Comparison of ENCODE assay signal across 8 cellular contexts in genomic region chr22:32528984-32529982, GRCh38. TPM values are rescaled to one million over a fixed set of nuclear protein-coding genes. Genes with fewer than 3 reads are reported as not detected.
DNase-seq lines count a peak whose midpoint lies in the region; ATAC-seq, FAIRE-seq and TF ChIP-seq lines count a peak whose summit lies in the region.

No MANE protein-coding gene starts in this region.

- peak overlapping the region; percentile 31; the same call in 1 of the 2 replicates for H3K4me2 ChIP-seq in OCI-LY3 (ENCODE audit: low read length)

- H4K20me1 ChIP-seq in OCI-LY3 (ENCODE audit: insufficient read depth, low read length): no peaks in the 10 kb centered on the region

- H3K27ac ChIP-seq in AG04450 (ENCODE audit: low read depth, low read length) (no peak overlapping the region), OCI-LY3 (ENCODE audit: low read length) (no peak overlapping the region)
- H3K27ac ChIP-seq in naive thymus-derived CD4-positive, alpha-beta T cell (ENCODE audit: low read depth, low read length): no peak overlapping the region

- CTCF ChIA-PET in AG04450 (lab: Charles Lee): interaction anchor here (0.6 to 11.1 kb wide), 38 partner anchors 10 to 552 kb away, joined by 3 to 330 read pairs (median 4); partner anchors contain the start of gene TIMP3
- CTCF ChIA-PET in naive thymus-derived CD4-positive, alpha-beta T cell (lab: Charles Lee): interaction anchor here (0.6 to 2.9 kb wide), 7 partner anchors 12 to 520 kb away, joined by 3 to 11 read pairs (median 3); no protein-coding TSS in a partner anchor

- peak; percentile 86 for TF ChIP-seq CTCF in AG04450 (IDR thresholded peaks at IDR 0.05; ENCODE audit: low read depth, low read length)
- peak; percentile 78 for TF ChIP-seq CTCF in OCI-LY3 (IDR thresholded peaks at IDR 0.05; ENCODE audit: low read depth, low read length)

- intact Hi-C loops in naive thymus-derived CD4-positive, alpha-beta T cell (cut with micrococcal nuclease): loop anchor here (1.0 to 5.0 kb wide), 3 partner anchors 131 to 473 kb away; no protein-coding TSS in a partner anchor

- no peaks in the 10 kb centered on the region for H3K9me3 Mint-ChIP-seq in activated T-cell treated with anti-CD3 and anti-CD28 coated beads, Interleukin-2, amount 50 U/mL, for 4 hours
- H3K9me3 Mint-ChIP-seq in naive thymus-derived CD4-positive, alpha-beta T cell: no peaks in the 10 kb centered on the region

- H3K27ac Mint-ChIP-seq in naive thymus-derived CD4-positive, alpha-beta T cell: no peak overlapping the region

- no peak overlapping the region; the same call in 1 of the 2 replicates for H2AFZ ChIP-seq in OCI-LY3 (ENCODE audit: low read depth, low read length)

- peak; percentile 77 for DNase-seq in AG04450 (ENCODE audit: low read depth, low spot score)
- peak; percentile 82 for DNase-seq in GM19239 (ENCODE audit: insufficient read length, low spot score)
- DNase-seq in activated T-cell treated with anti-CD3 and anti-CD28 coated beads, Interleukin-2, amount 50 U/mL, for 4 hours: peak; percentile 47
- peak; percentile 79 for DNase-seq in fibroblast of gingiva (ENCODE audit: low read depth)
- DNase-seq in naive thymus-derived CD4-positive, alpha-beta T cell: peak; percentile 15 to 63 (median 46)
- DNase-seq in stimulated activated CD8-positive, alpha-beta memory T cell treated with anti-CD3 and anti-CD28 coated beads, Interleukin-7, amount 100 ng/mL, for 4 hours (ENCODE audit: low read depth in 2 of 2): peak; percentile 19 to 40

- no peak overlapping the region for H3K4me3 ChIP-seq in AG04450 (ENCODE audit: low read depth, low read length)
- H3K4me3 ChIP-seq in OCI-LY3 (ENCODE audit: low read length): no peak overlapping the region
- H3K4me3 ChIP-seq in naive thymus-derived CD4-positive, alpha-beta T cell (ENCODE audit: low read length): no peak overlapping the region

- no peaks in the 10 kb centered on the region for H3K4me1 Mint-ChIP-seq in activated T-cell treated with anti-CD3 and anti-CD28 coated beads, Interleukin-2, amount 50 U/mL, for 4 hours (ENCODE audit: low read depth)
- peaks cover 0 to 8% (median 0%) of the 10 kb centered on the region in 7 donors for H3K4me1 Mint-ChIP-seq in naive thymus-derived CD4-positive, alpha-beta T cell

- no peaks in the 10 kb centered on the region for H3K79me2 ChIP-seq in OCI-LY3 (ENCODE audit: low read length)

- H3K9ac ChIP-seq in OCI-LY3 (ENCODE audit: low read length): no peak overlapping the region

- H3K9me3 ChIP-seq in AG04450 (ENCODE audit: control insufficient read depth, insufficient read depth, low read length) (no peaks in the 10 kb centered on the region), OCI-LY3 (ENCODE audit: insufficient read depth, low read length) (no peaks in the 10 kb centered on the region)
- H3K9me3 ChIP-seq in naive thymus-derived CD4-positive, alpha-beta T cell (ENCODE audit: control insufficient read depth in 2 of 3, low read length in 3 of 3): no peaks in the 10 kb centered on the region

- ATAC-seq in activated T-cell treated with anti-CD3 and anti-CD28 coated beads, Interleukin-2, amount 50 U/mL, for 4 hours: peak; percentile 63 to 75
- ATAC-seq in naive thymus-derived CD4-positive, alpha-beta T cell: peak; percentile 76
- ATAC-seq in GM21381 (IDR thresholded peaks at IDR 0.05; ENCODE audit: unreplicated experiment): no peak

- peak; percentile 75 for FAIRE-seq in GM19239 (lab: Jason Lieb, UNC)

- H3K36me3 Mint-ChIP-seq in activated T-cell treated with anti-CD3 and anti-CD28 coated beads, Interleukin-2, amount 50 U/mL, for 4 hours (ENCODE audit: insufficient read depth): no peaks in the 10 kb centered on the region
- no peaks in the 10 kb centered on the region for H3K36me3 Mint-ChIP-seq in naive thymus-derived CD4-positive, alpha-beta T cell

- H3K27me3 ChIP-seq in AG04450 (ENCODE audit: control insufficient read depth, insufficient read depth, low read length) (peaks cover 4% of the 10 kb centered on the region), OCI-LY3 (ENCODE audit: low read depth, low read length) (peaks cover 22% of the 10 kb centered on the region; the same call in 1 of the 2 replicates)
- H3K27me3 ChIP-seq in naive thymus-derived CD4-positive, alpha-beta T cell (ENCODE audit: control insufficient read depth in 2 of 2, insufficient read depth in 2 of 2, low read length in 2 of 2): no peaks in the 10 kb centered on the region

- no peaks in the 10 kb centered on the region for H3K36me3 ChIP-seq in OCI-LY3 (replicated peaks; ENCODE audit: low read depth, low read length)
- H3K36me3 ChIP-seq in naive thymus-derived CD4-positive, alpha-beta T cell (ENCODE audit: control insufficient read depth in 2 of 3, insufficient read depth in 3 of 3, low read length in 3 of 3): no peaks in the 10 kb centered on the region

- POLR2A ChIA-PET in AG04450 (lab: Yijun Ruan, JAX): interaction anchor here (0.6 to 3.0 kb wide), 3 partner anchors 55 to 273 kb away, joined by 3 to 26 read pairs (median 3); partner anchors contain the start of gene TIMP3
- POLR2A ChIA-PET in naive thymus-derived CD4-positive, alpha-beta T cell (lab: Charles Lee): interaction anchor here (1.3 kb wide), 1 partner anchor 54 kb away, joined by 3 read pairs; no protein-coding TSS in a partner anchor

- peaks cover 18% of the 10 kb centered on the region for H3K4me1 ChIP-seq in OCI-LY3 (ENCODE audit: low read length)
- H3K4me1 ChIP-seq in naive thymus-derived CD4-positive, alpha-beta T cell (ENCODE audit: control insufficient read depth in 2 of 2, insufficient read depth in 2 of 2, low read length in 2 of 2): no peaks in the 10 kb centered on the region

- peaks cover 5% of the 10 kb centered on the region for H3K27me3 Mint-ChIP-seq in activated T-cell treated with anti-CD3 and anti-CD28 coated beads, Interleukin-2, amount 50 U/mL, for 4 hours (ENCODE audit: low read depth)
- H3K27me3 Mint-ChIP-seq in naive thymus-derived CD4-positive, alpha-beta T cell: peaks cover 0 to 17% (median 8%) of the 10 kb centered on the region in 5 donors

- H3K4me3 Mint-ChIP-seq in activated T-cell treated with anti-CD3 and anti-CD28 coated beads, Interleukin-2, amount 50 U/mL, for 4 hours: no peak overlapping the region
- H3K4me3 Mint-ChIP-seq in naive thymus-derived CD4-positive, alpha-beta T cell: no peak overlapping the region

RNA-seq across cellular contexts. Expression of gene FBXO7, which starts 54.7 kb away (rescaled TPM):
- polyA plus RNA-seq in AG04450 (2011; rRNA removed): 144 and 156 TPM in 2 replicates
- 105 and 119 TPM in 2 replicates for polyA minus RNA-seq in AG04450 (2011; rRNA and poly(A)+ RNA removed)
- total RNA-seq in activated T-cell treated with anti-CD3 and anti-CD28 coated beads, Interleukin-2, amount 50 U/mL, for 4 hours: 10 to 100 TPM; 69.4 to 78.2 (median 77.4) TPM
- total RNA-seq in naive thymus-derived CD4-positive, alpha-beta T cell: 100 to 1,000 TPM in 2 of 5 experiments, 10 to 100 TPM in 3; 86.4 to 120 (median 98.2) TPM
- polyA plus RNA-seq in naive thymus-derived CD4-positive, alpha-beta T cell: 100 to 1,000 TPM; 120 to 160 TPM

Comparison
In these comparisons a context has a peak if more than half of its experiments do, and no peak if none do; other contexts are left out.
1. DNase-seq: peak in every context shown above with its lines; median percentile 82 in GM19239; 79 in fibroblast of gingiva; 77 in AG04450; 47 in activated T-cell treated with anti-CD3 and anti-CD28 coated beads, Interleukin-2, amount 50 U/mL, for 4 hours; 46 in naive thymus-derived CD4-positive, alpha-beta T cell; 30 in stimulated activated CD8-positive, alpha-beta memory T cell treated with anti-CD3 and anti-CD28 coated beads, Interleukin-7, amount 100 ng/mL, for 4 hours.